Comparison of ENCODE assay signal across 8 cellular contexts in the genomic region with DNA sequence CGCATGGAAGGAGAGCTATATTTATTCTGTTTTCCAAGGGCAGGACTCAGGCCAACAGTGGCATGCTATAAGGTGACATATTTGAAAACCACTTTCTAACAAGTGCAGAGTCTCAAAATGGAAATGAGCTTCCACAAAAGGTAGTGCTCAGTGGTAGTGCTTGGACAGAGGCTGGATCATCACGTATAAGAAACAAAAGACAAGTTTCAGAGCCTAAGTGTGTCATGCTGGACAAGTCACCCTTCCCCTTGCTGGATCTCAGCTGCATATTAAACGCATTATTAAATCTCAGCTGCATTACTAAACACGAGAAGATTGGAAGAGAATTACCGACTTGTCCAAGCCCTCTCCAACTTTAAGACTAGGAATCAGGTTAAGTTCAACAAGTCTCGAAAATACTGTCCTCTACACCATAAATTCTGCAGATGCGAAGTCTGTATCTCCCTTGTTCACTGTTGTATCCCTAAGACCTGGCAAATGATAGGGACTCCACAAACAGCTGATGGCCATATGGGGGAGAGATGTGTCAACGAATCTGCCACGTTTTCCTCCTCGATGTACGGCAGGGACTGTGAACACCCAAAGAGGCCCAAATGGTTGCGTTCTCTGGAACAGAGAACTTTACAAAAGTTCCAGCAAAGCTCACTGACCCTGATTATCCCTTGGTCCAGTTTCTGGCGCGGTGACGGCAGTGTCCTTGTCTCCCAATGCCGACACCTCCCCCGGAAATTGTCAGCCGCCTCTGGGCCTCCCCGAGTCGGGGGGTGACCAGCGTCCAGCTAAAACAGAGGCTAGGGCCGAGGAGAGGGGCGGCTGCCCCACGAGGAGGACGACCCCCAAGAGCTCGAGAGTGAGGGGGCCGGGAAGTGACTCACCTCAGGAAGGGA. TPM values are rescaled to one million over a fixed set of nuclear protein-coding genes. Genes with fewer than 3 reads are reported as not detected.
DNase-seq lines count a peak whose midpoint lies in the region; ATAC-seq, FAIRE-seq and TF ChIP-seq lines count a peak whose summit lies in the region.

No MANE protein-coding gene starts in this region.

- 4% methylated on average over 18 of the region's 27 CpGs for WGBS in HepG2 (ENCODE audit: low lambda C conversion rate)
- 4 to 12% methylated on average over 11 to 23 of the region's 27 CpGs for whole genome bisulfite sequencing in tibial nerve, 2 donors

- H3K4me3 ChIP-seq in BLaER1 (peak overlapping the region; percentile 95), HepG2 (replicated peaks in 1 of 3; ENCODE audit: insufficient read depth in 1 of 3, low read depth in 2 of 3, low read length in 3 of 3) (peak overlapping the region; percentile 97 to 100 (median 99)), tibial nerve (peak overlapping the region; percentile 66 to 100 (median 94))

- H2AFZ ChIP-seq in HepG2 (ENCODE audit: low read length) = peak overlapping the region; percentile 79

- H3K36me3 Mint-ChIP-seq in MCF 10A (ENCODE audit: insufficient read depth, unreplicated experiment) = peaks cover 15% of the 10 kb centered on the region

- no peak overlapping the region for H3K27ac Mint-ChIP-seq in MCF 10A (ENCODE audit: low read depth, unreplicated experiment)

- peaks cover 54% of the 10 kb centered on the region for H4K20me1 ChIP-seq in BLaER1
- peaks cover 5% of the 10 kb centered on the region; the same call in 1 of the 2 replicates for H4K20me1 ChIP-seq in HepG2 (ENCODE audit: insufficient read depth, low read length)

- H3K4me2 ChIP-seq in BLaER1 (peak overlapping the region; percentile 98), HepG2 (ENCODE audit: low read depth, low read length) (peak overlapping the region; percentile 89)

- H3K27me3 Mint-ChIP-seq in MCF 10A (ENCODE audit: insufficient read depth, unreplicated experiment) = no peaks in the 10 kb centered on the region

- peaks cover 30% of the 10 kb centered on the region for H3K36me3 ChIP-seq in BLaER1
- peaks cover 2 to 11% of the 10 kb centered on the region in 2 experiments; a peak in 3 of 5 replicates for H3K36me3 ChIP-seq in HepG2 (replicated peaks in 1 of 2; ENCODE audit: control insufficient read depth in 1 of 2, insufficient read depth in 2 of 2, low read length in 2 of 2)
- peaks cover 0 to 6% (median 0%) of the 10 kb centered on the region in 3 donors for H3K36me3 ChIP-seq in tibial nerve

- TF ChIP-seq EP300 in HepG2 (IDR thresholded peaks at IDR 0.05; ENCODE audit: low read depth in 2 of 2, low read length in 2 of 2) = no peak
- no peak for TF ChIP-seq EP300 in HepG2 (CRISPR knock-in tag; IDR thresholded peaks at IDR 0.05; ENCODE audit: borderline replicate concordance)
- TF ChIP-seq EP300 in tibial nerve (IDR thresholded peaks at IDR 0.05) = no peak

- no peaks in the 10 kb centered on the region for H3K9me3 Mint-ChIP-seq in MCF 10A (ENCODE audit: unreplicated experiment)

- TF ChIP-seq CTCF in MCF 10A (IDR thresholded peaks at IDR 0.05; ENCODE audit: unreplicated experiment) (no peak), HepG2 (CRISPR knock-in tag; IDR thresholded peaks at IDR 0.05) (no peak), tibial nerve (IDR thresholded peaks at IDR 0.05) (no peak)

- H3K4me1 ChIP-seq in BLaER1 (peaks cover 29% of the 10 kb centered on the region), HepG2 (ENCODE audit: insufficient read depth, low read length) (peaks cover 39% of the 10 kb centered on the region), tibial nerve (peaks cover 0 to 38% (median 5%) of the 10 kb centered on the region in 4 donors)

- H3K27ac ChIP-seq in BLaER1 = peak overlapping the region; percentile 91
- peak overlapping the region; percentile 85 for H3K27ac ChIP-seq in HepG2 (ENCODE audit: extremely low read length, insufficient read depth, low read length)
- H3K27ac ChIP-seq in tibial nerve = peak overlapping the region; percentile 75 to 95 (median 91)

- ATAC-seq in GM19395 (IDR thresholded peaks at IDR 0.05; ENCODE audit: unreplicated experiment) (peak; percentile 22), HG03520 (IDR thresholded peaks at IDR 0.05; ENCODE audit: unreplicated experiment) (peak; percentile 18), HepG2 (peak; percentile 47)

- H3K9ac ChIP-seq in BLaER1 (peak overlapping the region; percentile 95), HepG2 (ENCODE audit: insufficient read depth, low read depth, low read length) (peak overlapping the region; percentile 99)

- H3K9me3 ChIP-seq in BLaER1 = no peaks in the 10 kb centered on the region
- no peaks in the 10 kb centered on the region for H3K9me3 ChIP-seq in HepG2 (ENCODE audit: low read length)
- H3K9me3 ChIP-seq in tibial nerve = no peaks in the 10 kb centered on the region

- H3K4me3 Mint-ChIP-seq in MCF 10A (ENCODE audit: unreplicated experiment) = no peak overlapping the region

- TF ChIP-seq POLR2A in HepG2 (IDR thresholded peaks at IDR 0.05; ENCODE audit: insufficient read depth in 1 of 2, low read depth in 2 of 2, low read length in 2 of 2) (no peak), tibial nerve (IDR thresholded peaks at IDR 0.05) (no peak)

- DNase-seq in MCF 10A (ENCODE audit: unreplicated experiment) = peak; percentile 7
- DNase-seq in HepG2 (ENCODE audit: low spot score) = no peak
- DNase-seq in tibial nerve (ENCODE audit: low spot score in 2 of 2) = peak in 1 of 2 donors; percentile 7
- DNase-seq in NCI-H748 treated with DMSO at 0.1 percent for 48 hours (lab: John Stamatoyannopoulos, UW) = no peak
- DNase-seq in iPS-NIHi11 (ENCODE audit: low spot score) = no peak

- H3K79me2 ChIP-seq in HepG2 (ENCODE audit: insufficient read depth, low read length) = peaks cover 56% of the 10 kb centered on the region

- no peak for TF ChIP-seq RAD21 in HepG2 (CRISPR knock-in tag; IDR thresholded peaks at IDR 0.05)

- intact Hi-C loops in MCF 10A (cut with micrococcal nuclease) = no loop called here
- intact Hi-C loops in HepG2 (cut with micrococcal nuclease; ENCODE audit: unreplicated experiment) = no loop called here

- POLR2A ChIA-PET in MCF 10A (lab: Yijun Ruan, JAX) (interaction anchor here (0.7 to 3.0 kb wide), 8 partner anchors 8 to 620 kb away, joined by 3 to 17 read pairs (median 4); partner anchors contain the start of genes ODC1 and PDIA6), HepG2 (lab: Yijun Ruan, JAX) (interaction anchor here (0.9 kb wide), 1 partner anchor 59 kb away, joined by 4 read pairs; no protein-coding TSS in a partner anchor)

- H3K4me1 Mint-ChIP-seq in MCF 10A (ENCODE audit: insufficient read depth, unreplicated experiment) = peaks cover 5% of the 10 kb centered on the region

- no peaks in the 10 kb centered on the region for H3K27me3 ChIP-seq in BLaER1
- no peaks in the 10 kb centered on the region; a peak in 1 of 5 replicates for H3K27me3 ChIP-seq in HepG2 (ENCODE audit: control insufficient read depth in 1 of 2, insufficient read depth in 2 of 2, low read length in 2 of 2)
- no peaks in the 10 kb centered on the region for H3K27me3 ChIP-seq in tibial nerve

- BruUV-seq in MCF 10A (replicated peaks; lab: Mats Ljungman, UMichigan) (TSS peak; percentile 62), HepG2 (replicated peaks; lab: Mats Ljungman, UMichigan) (TSS peak; percentile 72)

- FAIRE-seq in HepG2 (lab: Jason Lieb, UNC) = no peak

- in situ Hi-C loops in HepG2 (cut with HindIII; ENCODE audit: extremely low pct_ligation_motif_present, low pct_unique_long_range_greater_than_20kb) = no loop called here

- CTCF ChIA-PET in MCF 10A (lab: Yijun Ruan, JAX) = interaction anchor here (0.5 to 1.1 kb wide), 8 partner anchors 10 to 708 kb away, joined by 3 to 5 read pairs (median 3); no protein-coding TSS in a partner anchor
- CTCF ChIA-PET in HepG2 (lab: Yijun Ruan, JAX; ENCODE audit: low intra/inter-chr PET ratio, low total read pairs) = no interaction called here

RNA-seq across cellular contexts. Expression of gene NOL10, which starts 0.6 kb away (rescaled TPM):
- total RNA-seq in MCF 10A (2022) = 35.4 and 40.9 TPM in 2 replicates
- total RNA-seq in HepG2 (2016; rRNA removed; fragmentation: Illumina TruSeq; extraction: Trizol) = 63.0 and 93.7 TPM in 2 replicates
- total RNA-seq in HepG2 (2016; cell fraction: cytosol; rRNA removed; fragmentation: Illumina TruSeq; extraction: Trizol; ENCODE audit: low read depth) = 30.6 and 36.8 TPM in 2 replicates
- 58.7 and 94.5 TPM in 2 replicates for total RNA-seq in HepG2 (2016; cell fraction: insoluble cytoplasmic fraction; rRNA removed; fragmentation: Illumina TruSeq; extraction: Trizol)
- total RNA-seq in HepG2 (2016; cell fraction: membrane; rRNA removed; fragmentation: Illumina TruSeq; extraction: Trizol) = 26.0 and 30.7 TPM in 2 replicates
- 48.0 TPM in 2 replicates for total RNA-seq in HepG2 (2016; cell fraction: nucleus; rRNA removed; fragmentation: Illumina TruSeq; extraction: Trizol)
- 20.1 and 23.0 TPM in 2 replicates for polyA plus RNA-seq in HepG2 (2011; rRNA removed)
- 9.8 and 14.8 TPM in 2 replicates for polyA plus RNA-seq in HepG2 (2011; cell fraction: cytosol; rRNA removed)
- polyA plus RNA-seq in HepG2 (2011; cell fraction: nucleus; rRNA removed) = 13.3 and 15.1 TPM in 2 replicates
- polyA plus RNA-seq in HepG2 (2012) = 20.6 and 28.7 TPM in 2 replicates
- 7.3 and 8.1 TPM in 2 replicates for polyA plus RNA-seq in HepG2 (2016; cell fraction: cytosol; fragmentation: Illumina TruSeq; extraction: Trizol; ENCODE audit: low read depth)
- polyA plus RNA-seq in HepG2 (2016; cell fraction: insoluble cytoplasmic fraction; fragmentation: Illumina TruSeq; extraction: Trizol; ENCODE audit: low read depth) = 76.1 and 78.2 TPM in 2 replicates
- 13.2 and 13.8 TPM in 2 replicates for polyA plus RNA-seq in HepG2 (2016; cell fraction: membrane; fragmentation: Illumina TruSeq; extraction: Trizol; ENCODE audit: low read depth)
- 41.1 and 41.6 TPM in 2 replicates for polyA plus RNA-seq in HepG2 (2016; cell fraction: nucleus; fragmentation: Illumina TruSeq; extraction: Trizol; ENCODE audit: insufficient read depth, low read depth)
- 20.5 and 33.9 TPM in 2 replicates for polyA minus RNA-seq in HepG2 (2011; rRNA and poly(A)+ RNA removed; ENCODE audit: low replicate concordance)
- polyA minus RNA-seq in HepG2 (2011; cell fraction: cytosol; rRNA and poly(A)+ RNA removed) = 24.4 and 25.4 TPM in 2 replicates
- polyA minus RNA-seq in HepG2 (2011; cell fraction: nucleus; rRNA and poly(A)+ RNA removed) = 53.0 and 56.7 TPM in 2 replicates
- total RNA-seq in tibial nerve = 10 to 100 TPM; 25.1 to 34.2 (median 29.4) TPM

RNA-seq across cellular contexts. Expression of gene ATP6V1C2, which starts 32.3 kb away (rescaled TPM):
- 0.19 and 0.47 TPM in 2 replicates for total RNA-seq in MCF 10A (2022)
- 0.04 TPM in 1 of 2 replicates, not detected in the other for total RNA-seq in HepG2 (2016; rRNA removed; fragmentation: Illumina TruSeq; extraction: Trizol)
- total RNA-seq in HepG2 (2016; cell fraction: cytosol; rRNA removed; fragmentation: Illumina TruSeq; extraction: Trizol; ENCODE audit: low read depth) = not detected in 2 replicates
- 0.04 TPM in 1 of 2 replicates, not detected in the other for total RNA-seq in HepG2 (2016; cell fraction: insoluble cytoplasmic fraction; rRNA removed; fragmentation: Illumina TruSeq; extraction: Trizol)
- total RNA-seq in HepG2 (2016; cell fraction: membrane; rRNA removed; fragmentation: Illumina TruSeq; extraction: Trizol) = not detected in 2 replicates
- 0.09 TPM in 1 of 2 replicates, not detected in the other for total RNA-seq in HepG2 (2016; cell fraction: nucleus; rRNA removed; fragmentation: Illumina TruSeq; extraction: Trizol)
- 0.10 and 0.29 TPM in 2 replicates for polyA plus RNA-seq in HepG2 (2011; rRNA removed)
- polyA plus RNA-seq in HepG2 (2011; cell fraction: cytosol; rRNA removed) = 0.05 TPM in 2 replicates
- 0.36 and 2.7 TPM in 2 replicates for polyA plus RNA-seq in HepG2 (2011; cell fraction: nucleus; rRNA removed)
- polyA plus RNA-seq in HepG2 (2012) = 1.4 and 1.5 TPM in 2 replicates
- polyA plus RNA-seq in HepG2 (2016; cell fraction: cytosol; fragmentation: Illumina TruSeq; extraction: Trizol; ENCODE audit: low read depth) = not detected in 2 replicates
- not detected in 2 replicates for polyA plus RNA-seq in HepG2 (2016; cell fraction: insoluble cytoplasmic fraction; fragmentation: Illumina TruSeq; extraction: Trizol; ENCODE audit: low read depth)
- polyA plus RNA-seq in HepG2 (2016; cell fraction: membrane; fragmentation: Illumina TruSeq; extraction: Trizol; ENCODE audit: low read depth) = not detected in 2 replicates
- polyA plus RNA-seq in HepG2 (2016; cell fraction: nucleus; fragmentation: Illumina TruSeq; extraction: Trizol; ENCODE audit: insufficient read depth, low read depth) = not detected in 2 replicates
- 7.5 TPM in 1 of 2 replicates, not detected in the other for polyA minus RNA-seq in HepG2 (2011; rRNA and poly(A)+ RNA removed; ENCODE audit: low replicate concordance)
- 0.44 and 0.69 TPM in 2 replicates for polyA minus RNA-seq in HepG2 (2011; cell fraction: cytosol; rRNA and poly(A)+ RNA removed)
- 0.12 TPM in 1 of 2 replicates, not detected in the other for polyA minus RNA-seq in HepG2 (2011; cell fraction: nucleus; rRNA and poly(A)+ RNA removed)
- total RNA-seq in tibial nerve = under 1 TPM in 3 of 4 donors, not detected in 1; 0.21 to 0.66 (median 0.30) TPM
